In the genomic region with DNA sequence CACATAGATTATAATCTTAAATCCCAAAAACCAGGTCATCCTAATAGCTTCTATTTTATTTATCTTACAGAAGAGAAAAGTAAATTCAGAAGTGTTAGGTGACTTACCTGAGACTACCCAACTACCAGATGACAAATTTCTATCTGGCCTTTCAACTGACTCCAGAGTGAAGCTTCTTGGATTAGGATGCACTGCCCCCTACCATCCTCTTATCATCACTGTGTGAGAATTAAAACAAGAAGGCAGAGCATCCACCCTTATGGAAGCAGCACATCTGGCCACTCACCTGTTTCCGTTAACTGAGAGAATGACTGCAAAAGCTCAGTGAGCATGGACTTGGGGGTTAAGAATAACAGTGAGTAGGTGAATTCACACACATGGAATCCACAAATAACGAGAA, we compare ENCODE assay signal across 22 cellular contexts.
DNase-seq lines count a peak whose midpoint lies in the region; ATAC-seq, FAIRE-seq and TF ChIP-seq lines count a peak whose summit lies in the region.
"Had no signal": no experiment of that assay in that cellular context is flagged by ENCODE, and none has a peak within 500 bp of the region (broad histone marks: within the 10 kb centered on the region; RNA-seq: fewer than 3 reads in every experiment).

No MANE protein-coding gene starts in this region.

- FAIRE-seq in small intestine (lab: Jason Lieb, UNC): no peak
- FAIRE-seq: frontal cortex had no signal

- no peak for TF ChIP-seq POLR2A in esophagus muscularis mucosa (IDR thresholded peaks at IDR 0.05; ENCODE audit: low read depth)

- H3F3A ChIP-seq in GM23338 (replicated peaks; ENCODE audit: low read depth) (no peaks in the 10 kb centered on the region), PC-3 (ENCODE audit: low read length, unreplicated experiment) (no peaks in the 10 kb centered on the region)

- peaks cover 11% of the 10 kb centered on the region for H3K9me3 Mint-ChIP-seq in GM23338
- H3K9me3 Mint-ChIP-seq in activated naive CD4-positive, alpha-beta T cell treated with anti-CD3 and anti-CD28 coated beads, Interleukin-2, amount 10 ng/mL, durations not matched to agents 7 days and 5 days: peaks cover 1% of the 10 kb centered on the region

- 41 to 64% (median 53%) methylated on average over 2 of the region's 2 CpGs for WGBS in small intestine, 3 donors
- 65% methylated on average over 2 of the region's 2 CpGs for WGBS in esophagus muscularis mucosa

- no peaks in the 10 kb centered on the region for H3K27me3 Mint-ChIP-seq in GM23338 (ENCODE audit: insufficient read depth, low read depth, poor library complexity)
- H3K27me3 Mint-ChIP-seq in activated naive CD4-positive, alpha-beta T cell treated with anti-CD3 and anti-CD28 coated beads, Interleukin-2, amount 10 ng/mL, durations not matched to agents 7 days and 5 days: no peaks in the 10 kb centered on the region
- H3K27me3 Mint-ChIP-seq: activated CD4-positive, alpha-beta T cell treated with anti-CD3 and anti-CD28 coated beads, Interleukin-2, amount 10 ng/mL, durations not matched to agents 7 days and 5 days; activated CD8-positive, alpha-beta memory T cell treated with anti-CD3 and anti-CD28 coated beads, Interleukin-2, amount 10 ng/mL, durations not matched to agents 7 days and 5 days; CD4-positive, alpha-beta T cell had no signal

- H3K4me3 ChIP-seq in GM23338 (no peak overlapping the region), PC-3 (ENCODE audit: low read length) (no peak overlapping the region), small intestine (ENCODE audit: low read depth in 1 of 2, low read length in 2 of 2) (no peak overlapping the region), esophagus muscularis mucosa (no peak overlapping the region)
- H3K4me3 ChIP-seq: transverse colon had no signal

- H3K79me2 ChIP-seq in GM23338 (replicated peaks; ENCODE audit: insufficient read depth) (no peaks in the 10 kb centered on the region), PC-3 (ENCODE audit: low read length) (no peaks in the 10 kb centered on the region)

- H3K4me2 ChIP-seq in GM23338 (no peak overlapping the region), PC-3 (ENCODE audit: low read length) (no peak overlapping the region)

- H4K20me1 ChIP-seq in GM23338 (replicated peaks; ENCODE audit: insufficient read depth) (no peaks in the 10 kb centered on the region), PC-3 (ENCODE audit: low read length) (no peaks in the 10 kb centered on the region)

- no peak overlapping the region for H2AFZ ChIP-seq in GM23338
- H2AFZ ChIP-seq in PC-3 (ENCODE audit: low read length): no peak overlapping the region

- DNase-seq in D341Med (ENCODE audit: low spot score): peak; percentile 8
- DNase-seq in GM23338 (ENCODE audit: low spot score): peak; percentile 88
- DNase-seq in PC-3: peak; percentile 41
- peak; percentile 41 for DNase-seq in iPS DF 4.7 (ENCODE audit: extremely low read depth, low spot score)
- DNase-seq in foreskin melanocyte: no peak
- DNase-seq in small intestine: no peak
- DNase-seq in esophagus muscularis mucosa (ENCODE audit: extremely low spot score): no peak
- no peak for DNase-seq in activated naive CD4-positive, alpha-beta T cell treated with anti-CD3 and anti-CD28 coated beads, Interleukin-2, amount 10 ng/mL, durations not matched to agents 7 days and 5 days
- DNase-seq: activated CD4-positive, alpha-beta T cell treated with anti-CD3 and anti-CD28 coated beads, Interleukin-2, amount 10 ng/mL, durations not matched to agents 7 days and 5 days; activated CD8-positive, alpha-beta memory T cell treated with anti-CD3 and anti-CD28 coated beads, Interleukin-2, amount 10 ng/mL, durations not matched to agents 7 days and 5 days; activated naive CD4-positive, alpha-beta T cell treated with anti-CD3 and anti-CD28 coated beads for 36 hours; amniotic stem cell; CD4-positive, alpha-beta T cell; effector CD8-positive, alpha-beta T cell; HCEC 1CT; hippocampal formation; NCI-H1436 treated with DMSO at 0.1 percent for 48 hours; NCI-H510A treated with DMSO at 0.1 percent for 48 hours; transverse colon had no signal

- ATAC-seq in GM23338 (peak; percentile 94), PC-3 (peak; percentile 70)
- ATAC-seq: activated CD8-positive, alpha-beta memory T cell treated with anti-CD3 and anti-CD28 coated beads, Interleukin-2, amount 10 ng/mL, durations not matched to agents 7 days and 5 days; SK-N-SH treated with all-trans-retinoic acid at 6 μM for 48 hours had no signal

- intact Hi-C loops in PC-3 (cut with micrococcal nuclease): loop anchor here (1.0 to 5.0 kb wide), 2 partner anchors 131 to 295 kb away; no protein-coding TSS in a partner anchor
- intact Hi-C loops in esophagus muscularis mucosa (cut with DNase I): no loop called here

- peaks cover 11% of the 10 kb centered on the region; the same call in 2 of the 3 replicates for H3K36me3 Mint-ChIP-seq in GM23338 (ENCODE audit: low read depth)
- H3K36me3 Mint-ChIP-seq in activated naive CD4-positive, alpha-beta T cell treated with anti-CD3 and anti-CD28 coated beads, Interleukin-2, amount 10 ng/mL, durations not matched to agents 7 days and 5 days: no peaks in the 10 kb centered on the region
- H3K36me3 Mint-ChIP-seq: activated CD8-positive, alpha-beta memory T cell treated with anti-CD3 and anti-CD28 coated beads, Interleukin-2, amount 10 ng/mL, durations not matched to agents 7 days and 5 days had no signal

- H3K27ac ChIP-seq in GM23338 (ENCODE audit: low read depth) (no peak overlapping the region), PC-3 (ENCODE audit: low read length) (no peak overlapping the region), small intestine (ENCODE audit: low read depth in 1 of 2, low read length in 1 of 2) (no peak overlapping the region), esophagus muscularis mucosa (replicated peaks in 1 of 4) (no peak overlapping the region)
- H3K27ac ChIP-seq: RWPE1, transverse colon had no signal

- H3K27me3 ChIP-seq in GM23338 (ENCODE audit: insufficient read depth) (no peaks in the 10 kb centered on the region), PC-3 (ENCODE audit: low read length) (no peaks in the 10 kb centered on the region), small intestine (ENCODE audit: control insufficient read depth in 2 of 2, insufficient read depth in 2 of 2, low read length in 2 of 2) (no peaks in the 10 kb centered on the region), esophagus muscularis mucosa (no peaks in the 10 kb centered on the region)
- H3K27me3 ChIP-seq: transverse colon had no signal

- H3K9me2 ChIP-seq in GM23338 (ENCODE audit: insufficient read depth) (no peaks in the 10 kb centered on the region), PC-3 (replicated peaks; ENCODE audit: low read length) (no peaks in the 10 kb centered on the region)

- no peaks in the 10 kb centered on the region for H3K4me1 ChIP-seq in GM23338 (ENCODE audit: insufficient read depth)
- H3K4me1 ChIP-seq in PC-3 (ENCODE audit: insufficient read depth, low read length): no peaks in the 10 kb centered on the region
- no peaks in the 10 kb centered on the region for H3K4me1 ChIP-seq in small intestine (ENCODE audit: control insufficient read depth in 2 of 2, insufficient read depth in 1 of 2, low read depth in 1 of 2, low read length in 1 of 2)
- H3K4me1 ChIP-seq in esophagus muscularis mucosa: no peaks in the 10 kb centered on the region
- H3K4me1 ChIP-seq: transverse colon had no signal

- H3K9ac ChIP-seq in PC-3 (ENCODE audit: low read length): no peak overlapping the region

- H3K9me3 ChIP-seq in PC-3 (ENCODE audit: low read length) (no peaks in the 10 kb centered on the region), small intestine (ENCODE audit: control insufficient read depth, low read depth) (no peaks in the 10 kb centered on the region), esophagus muscularis mucosa (no peaks in the 10 kb centered on the region)
- H3K9me3 ChIP-seq: transverse colon had no signal

- TF ChIP-seq CTCF in GM23338 (conservative IDR thresholded peaks at IDR 0.05; ENCODE audit: low read depth in 2 of 2): peak; percentile 74 to 92
- TF ChIP-seq CTCF in PC-3 (conservative IDR thresholded peaks at IDR 0.05; ENCODE audit: low read depth, low read length): peak; percentile 52; the same call in 1 of the 2 replicates
- TF ChIP-seq CTCF in esophagus muscularis mucosa (IDR thresholded peaks at IDR 0.05): no peak

- no peak overlapping the region for H3K4me3 Mint-ChIP-seq in GM23338
- no peak overlapping the region for H3K4me3 Mint-ChIP-seq in activated naive CD4-positive, alpha-beta T cell treated with anti-CD3 and anti-CD28 coated beads, Interleukin-2, amount 10 ng/mL, durations not matched to agents 7 days and 5 days
- H3K4me3 Mint-ChIP-seq: activated CD4-positive, alpha-beta T cell treated with anti-CD3 and anti-CD28 coated beads, Interleukin-2, amount 10 ng/mL, durations not matched to agents 7 days and 5 days; activated CD8-positive, alpha-beta memory T cell treated with anti-CD3 and anti-CD28 coated beads, Interleukin-2, amount 10 ng/mL, durations not matched to agents 7 days and 5 days; activated naive CD4-positive, alpha-beta T cell treated with anti-CD3 and anti-CD28 coated beads for 36 hours; CD4-positive, alpha-beta T cell had no signal

- no peaks in the 10 kb centered on the region for H3K36me3 ChIP-seq in GM23338 (ENCODE audit: insufficient read depth)
- H3K36me3 ChIP-seq in PC-3 (ENCODE audit: low read depth, low read length): no peaks in the 10 kb centered on the region
- no peaks in the 10 kb centered on the region for H3K36me3 ChIP-seq in small intestine (ENCODE audit: control insufficient read depth in 2 of 2, insufficient read depth in 2 of 2, low read length in 2 of 2)
- no peaks in the 10 kb centered on the region for H3K36me3 ChIP-seq in esophagus muscularis mucosa
- H3K36me3 ChIP-seq: transverse colon had no signal

- no peak for TF ChIP-seq EP300 in esophagus muscularis mucosa (IDR thresholded peaks at IDR 0.05)

- no peak overlapping the region for H3K27ac Mint-ChIP-seq in GM23338
- H3K27ac Mint-ChIP-seq in activated naive CD4-positive, alpha-beta T cell treated with anti-CD3 and anti-CD28 coated beads, Interleukin-2, amount 10 ng/mL, durations not matched to agents 7 days and 5 days: no peak overlapping the region
- H3K27ac Mint-ChIP-seq: activated CD4-positive, alpha-beta T cell treated with anti-CD3 and anti-CD28 coated beads, Interleukin-2, amount 10 ng/mL, durations not matched to agents 7 days and 5 days; activated CD8-positive, alpha-beta memory T cell treated with anti-CD3 and anti-CD28 coated beads, Interleukin-2, amount 10 ng/mL, durations not matched to agents 7 days and 5 days; activated naive CD4-positive, alpha-beta T cell treated with anti-CD3 and anti-CD28 coated beads for 36 hours; CD4-positive, alpha-beta T cell had no signal

- peaks cover 6% of the 10 kb centered on the region; the same call in 2 of the 3 replicates for H3K4me1 Mint-ChIP-seq in GM23338
- no peaks in the 10 kb centered on the region for H3K4me1 Mint-ChIP-seq in activated naive CD4-positive, alpha-beta T cell treated with anti-CD3 and anti-CD28 coated beads, Interleukin-2, amount 10 ng/mL, durations not matched to agents 7 days and 5 days
- H3K4me1 Mint-ChIP-seq: activated CD4-positive, alpha-beta T cell treated with anti-CD3 and anti-CD28 coated beads, Interleukin-2, amount 10 ng/mL, durations not matched to agents 7 days and 5 days; activated CD8-positive, alpha-beta memory T cell treated with anti-CD3 and anti-CD28 coated beads, Interleukin-2, amount 10 ng/mL, durations not matched to agents 7 days and 5 days had no signal

- BruUV-seq in PC-3 (replicated peaks; lab: Mats Ljungman, UMichigan): no TSS peak

- POLR2A ChIA-PET in PC-3 (lab: Charles Lee; ENCODE audit: unreplicated experiment): no interaction called here

- CTCF ChIA-PET in PC-3 (lab: Charles Lee): interaction anchor here (0.6 kb wide), 1 partner anchor 105 kb away, joined by 4 read pairs; no protein-coding TSS in a partner anchor
- CTCF ChIA-PET in activated naive CD4-positive, alpha-beta T cell treated with anti-CD3 and anti-CD28 coated beads, Interleukin-2, amount 10 ng/mL, durations not matched to agents 7 days and 5 days (lab: Charles Lee): no interaction called here

Comparison
In these comparisons a context has a peak if more than half of its experiments do, and no peak if none do; other contexts are left out.
1. DNase-seq: peak in D341Med (single experiment), GM23338 (single experiment), PC-3 (single experiment) and iPS DF 4.7 (single experiment); none in foreskin melanocyte (single experiment), small intestine (single experiment), esophagus muscularis mucosa (single experiment) and activated naive CD4-positive, alpha-beta T cell treated with anti-CD3 and anti-CD28 coated beads, Interleukin-2, amount 10 ng/mL, durations not matched to agents 7 days and 5 days (single experiment).
2. CTCF ChIP-seq: peak in GM23338 (2 of 2) and PC-3 (single experiment); none in esophagus muscularis mucosa (0 of 3).